In genomic region chr20:5627463-5628050, GRCh38 we compare ENCODE assay signal across 24 cellular contexts. TPM values are rescaled to one million over a fixed set of nuclear protein-coding genes. Genes with fewer than 3 reads are reported as not detected.
DNase-seq lines count a peak whose midpoint lies in the region; ATAC-seq, FAIRE-seq and TF ChIP-seq lines count a peak whose summit lies in the region.
"Had no signal": no experiment of that assay in that cellular context is flagged by ENCODE, and none has a peak within 500 bp of the region (broad histone marks: within the 10 kb centered on the region; RNA-seq: fewer than 3 reads in every experiment).

No MANE protein-coding gene starts in this region.

- H3K27me3 ChIP-seq in DND-41 (ENCODE audit: insufficient read depth, low read length, poor library complexity) (no peaks in the 10 kb centered on the region), PC-3 (ENCODE audit: low read length) (no peaks in the 10 kb centered on the region), GM12878 (replicated peaks in 1 of 2; ENCODE audit: control insufficient read depth in 2 of 2, insufficient read depth in 2 of 2, low read length in 1 of 2) (no peaks in the 10 kb centered on the region), foreskin keratinocyte (no peaks in the 10 kb centered on the region), GM23248 (replicated peaks; ENCODE audit: insufficient read depth) (no peaks in the 10 kb centered on the region)

- H3K4me1 ChIP-seq in DND-41 (ENCODE audit: insufficient read depth, low read length): no peaks in the 10 kb centered on the region
- H3K4me1 ChIP-seq in HEK293 (ENCODE audit: control insufficient read depth, insufficient read depth, low read length): peaks cover 3% of the 10 kb centered on the region; the same call in 1 of the 2 replicates
- peaks cover 9% of the 10 kb centered on the region; the same call in 1 of the 2 replicates for H3K4me1 ChIP-seq in PC-3 (ENCODE audit: insufficient read depth, low read length)
- no peaks in the 10 kb centered on the region; the same call in 1 of the 2 replicates for H3K4me1 ChIP-seq in GM12878 (ENCODE audit: control insufficient read depth, insufficient read depth, low read length)
- no peaks in the 10 kb centered on the region for H3K4me1 ChIP-seq in foreskin keratinocyte
- no peaks in the 10 kb centered on the region for H3K4me1 ChIP-seq in GM23248 (ENCODE audit: insufficient read depth)
- H3K4me1 ChIP-seq: Caco-2 had no signal

- TF ChIP-seq RAD21 in GM12878 (IDR thresholded peaks at IDR 0.05; ENCODE audit: insufficient read depth, low read depth, low read length): no peak

- H3K4me2 ChIP-seq in DND-41 (ENCODE audit: insufficient read depth, low read length): no peak overlapping the region
- H3K4me2 ChIP-seq in PC-3 (ENCODE audit: low read length): no peak overlapping the region
- no peak overlapping the region for H3K4me2 ChIP-seq in GM12878 (ENCODE audit: control insufficient read depth, insufficient read depth)
- no peak overlapping the region for H3K4me2 ChIP-seq in GM23248 (ENCODE audit: unreplicated experiment)

- H3F3A ChIP-seq in PC-3 (ENCODE audit: low read length, unreplicated experiment) (no peaks in the 10 kb centered on the region), GM23248 (ENCODE audit: insufficient read depth) (no peaks in the 10 kb centered on the region)

- H3K27ac ChIP-seq in DND-41 (ENCODE audit: low read length) (no peak overlapping the region), HEK293 (ENCODE audit: extremely low read depth, low read depth, low read length) (no peak overlapping the region), PC-3 (ENCODE audit: low read length) (no peak overlapping the region), GM12878 (ENCODE audit: control insufficient read depth, insufficient read depth) (no peak overlapping the region), foreskin keratinocyte (no peak overlapping the region), GM23248 (no peak overlapping the region)
- H3K27ac ChIP-seq: C4-2B had no signal

- H3K36me3 ChIP-seq in DND-41 (ENCODE audit: insufficient read depth, low read length) (no peaks in the 10 kb centered on the region), HEK293 (ENCODE audit: control insufficient read depth in 2 of 2, insufficient read depth in 1 of 2, low read length in 2 of 2) (no peaks in the 10 kb centered on the region), PC-3 (ENCODE audit: low read depth, low read length) (no peaks in the 10 kb centered on the region), GM12878 (ENCODE audit: control insufficient read depth in 2 of 2, insufficient read depth in 2 of 2, low read length in 1 of 2) (no peaks in the 10 kb centered on the region), GM23248 (ENCODE audit: low read depth) (no peaks in the 10 kb centered on the region)

- H2AFZ ChIP-seq in DND-41 (ENCODE audit: low read depth, low read length) (peak overlapping the region; percentile 36; the same call in 1 of the 2 replicates), PC-3 (ENCODE audit: low read length) (no peak overlapping the region), GM12878 (ENCODE audit: control insufficient read depth, low read depth, low read length) (no peak overlapping the region; the same call in none of the 2 replicates), GM23248 (no peak overlapping the region)

- H3K9ac ChIP-seq in DND-41 (ENCODE audit: low read depth, low read length): no peak overlapping the region
- H3K9ac ChIP-seq in PC-3 (ENCODE audit: low read length): no peak overlapping the region
- H3K9ac ChIP-seq in GM12878 (ENCODE audit: control insufficient read depth, insufficient read depth, low read length): no peak overlapping the region
- no peak overlapping the region for H3K9ac ChIP-seq in GM23248

- no peak for TF ChIP-seq EP300 in GM12878 (IDR thresholded peaks at IDR 0.05; ENCODE audit: borderline replicate concordance in 1 of 2, control insufficient read depth in 1 of 2, low read depth in 2 of 2, low read length in 2 of 2)

- H3K79me2 ChIP-seq in DND-41 (ENCODE audit: insufficient read depth, low read length) (no peaks in the 10 kb centered on the region), PC-3 (ENCODE audit: low read length) (no peaks in the 10 kb centered on the region), GM12878 (ENCODE audit: control insufficient read depth, insufficient read depth, low read length) (no peaks in the 10 kb centered on the region), GM23248 (ENCODE audit: insufficient read depth) (no peaks in the 10 kb centered on the region)

- no peak for ATAC-seq in DND-41 (ENCODE audit: insufficient read depth, low read depth)
- no peak; the same call in 1 of the 2 replicates for ATAC-seq in PC-3
- peak; percentile 42; the same call in 2 of the 3 replicates for ATAC-seq in GM12878
- ATAC-seq in foreskin keratinocyte: no peak
- ATAC-seq: CD8-positive, alpha-beta T cell; Panc1; SK-N-SH treated with all-trans-retinoic acid at 6 μM for 48 hours; T-cell had no signal

- H3K9me2 ChIP-seq in PC-3 (replicated peaks; ENCODE audit: low read length) (no peaks in the 10 kb centered on the region), GM23248 (ENCODE audit: insufficient read depth) (no peaks in the 10 kb centered on the region)

- H3K4me3 ChIP-seq in DND-41 (ENCODE audit: low read depth in 1 of 2, low read length in 2 of 2) (no peak overlapping the region), HEK293 (ENCODE audit: low read depth, low read length) (no peak overlapping the region), PC-3 (ENCODE audit: low read length) (no peak overlapping the region), GM12878 (no peak overlapping the region), GM23248 (no peak overlapping the region)

- RAD21 ChIA-PET in GM12878 (lab: Charles Lee; ENCODE audit: unreplicated experiment): interaction anchor here (0.6 to 1.2 kb wide), 2 partner anchors 58 to 70 kb away, joined by 3 read pairs; no protein-coding TSS in a partner anchor

- POLR2A ChIA-PET in HEK293 (lab: Yijun Ruan, JAX) (no interaction called here), PC-3 (lab: Charles Lee; ENCODE audit: unreplicated experiment) (interaction anchor here (0.7 kb wide), 1 partner anchor 351 kb away, joined by 4 read pairs; no protein-coding TSS in a partner anchor), GM12878 (lab: Charles Lee) (no interaction called here)

- TF ChIP-seq POLR2A in GM12878 (IDR thresholded peaks at IDR 0.05; ENCODE audit: low read depth, low read length): no peak

- CTCF ChIA-PET in HEK293 (lab: Yijun Ruan, JAX) (interaction anchor here (1.0 kb wide), 1 partner anchor 58 kb away, joined by 3 read pairs; no protein-coding TSS in a partner anchor), PC-3 (lab: Charles Lee) (no interaction called here), GM12878 (lab: Yijun Ruan, JAX) (interaction anchor here (0.7 to 1.1 kb wide), 2 partner anchors 7 to 161 kb away, joined by 3 to 4 read pairs; no protein-coding TSS in a partner anchor)

- WGBS in GM12878 (ENCODE audit: insufficient coverage, insufficient replicate concordance, low lambda C conversion rate, missing lambda C conversion rate): 18% methylated on average over 2 of the region's 2 CpGs
- 18 to 30% methylated on average over 2 of the region's 2 CpGs for WGBS in GM23248 (ENCODE audit: low coverage in 1 of 2, low lambda C conversion rate in 2 of 2, missing lambda C conversion rate in 2 of 2), 2 experiments

- in situ Hi-C loops in GM12878 (cut with MboI) (no loop called here), GM23248 (cut with MboI) (no loop called here)

- no TSS peak for BruUV-seq in PC-3 (replicated peaks; lab: Mats Ljungman, UMichigan)
- BruUV-seq in GM12878 (replicated peaks; lab: Mats Ljungman, UMichigan): no TSS peak

- SMC1A ChIA-PET in GM12878 (lab: Charles Lee; ENCODE audit: uncharacterized antibody, unreplicated experiment): interaction anchor here (1.0 to 1.8 kb wide), 4 partner anchors 14 to 64 kb away, joined by 3 to 6 read pairs (median 5); no protein-coding TSS in a partner anchor

- H4K20me1 ChIP-seq in DND-41 (ENCODE audit: insufficient read depth, low read length): no peaks in the 10 kb centered on the region
- H4K20me1 ChIP-seq in PC-3 (ENCODE audit: low read length): no peaks in the 10 kb centered on the region
- H4K20me1 ChIP-seq in GM12878 (ENCODE audit: control insufficient read depth, insufficient read depth): no peaks in the 10 kb centered on the region
- no peaks in the 10 kb centered on the region for H4K20me1 ChIP-seq in GM23248 (ENCODE audit: insufficient read depth)

- intact Hi-C loops in PC-3 (cut with micrococcal nuclease): no loop called here
- intact Hi-C loops in GM12878 (cut with micrococcal nuclease; ENCODE audit: unreplicated experiment): no loop called here

- FAIRE-seq in GM12878 (lab: Jason Lieb, UNC): no peak
- FAIRE-seq: H54, HTR-8/SVneo had no signal

- H3K9me3 ChIP-seq in DND-41 (ENCODE audit: insufficient read depth, low read length, severe bottlenecking): no peaks in the 10 kb centered on the region
- no peaks in the 10 kb centered on the region for H3K9me3 ChIP-seq in HEK293 (ENCODE audit: control insufficient read depth, insufficient read depth, low read depth, low read length)
- H3K9me3 ChIP-seq in PC-3 (ENCODE audit: low read length): no peaks in the 10 kb centered on the region
- H3K9me3 ChIP-seq in GM12878 (replicated peaks; ENCODE audit: control insufficient read depth, insufficient read depth, low read length): no peaks in the 10 kb centered on the region; the same call in 2 of the 3 replicates
- H3K9me3 ChIP-seq in GM23248 (ENCODE audit: low read depth): no peaks in the 10 kb centered on the region

- TF ChIP-seq CTCF in DND-41 (IDR thresholded peaks at IDR 0.05; ENCODE audit: borderline replicate concordance, extremely low read depth, low read length, poor library complexity, severe bottlenecking) (no peak), HEK293 (tag by site-specific recombination; IDR thresholded peaks at IDR 0.05) (no peak), PC-3 (conservative IDR thresholded peaks at IDR 0.05; ENCODE audit: low read depth, low read length) (no peak), GM12878 (IDR thresholded peaks at IDR 0.05 in 2 of 3, conservative IDR thresholded peaks at IDR 0.05 in 1 of 3; ENCODE audit: control insufficient read depth in 2 of 3, extremely low read depth in 1 of 3, insufficient read depth in 1 of 3, low read depth in 3 of 3, low read length in 3 of 3) (no peak), foreskin keratinocyte (conservative IDR thresholded peaks at IDR 0.05) (no peak)

- DNase-seq in DND-41: no peak
- peak; percentile 38 for DNase-seq in PC-3
- DNase-seq in GM12878 (ENCODE audit: low read depth, low spot score): no peak
- DNase-seq in RKO (ENCODE audit: low spot score): no peak
- DNase-seq in foreskin keratinocyte: no peak
- no peak for DNase-seq in GM23248
- DNase-seq: Caco-2; CD8-positive, alpha-beta T cell; DMS 273 treated with DMSO at 0.1 percent for 48 hours; KBM-7; MV-4-11; NCI-H1105; NCI-H146; NCI-H1930; NCI-H2107; NCI-H524; NCI-H774; T-cell had no signal

RNA-seq across cellular contexts. Expression of gene GPCPD1, which starts 16.8 kb away (rescaled TPM):
- total RNA-seq in PC-3 (2014; rRNA removed) (13.0 and 16.8 TPM in 2 replicates), GM12878 (2014; rRNA removed) (35.2 and 42.1 TPM in 2 replicates), GM12878 (2014; rRNA removed; fragmentation: Illumina TruSeq; extraction: Trizol) (46.3 and 49.8 TPM in 2 replicates), GM12878 (2021) (55.0 and 59.4 TPM in 2 replicates), foreskin keratinocyte (7.3 and 8.9 TPM in 2 replicates)
- 327 and 357 TPM in 2 replicates for total RNA-seq in GM12878 (2013; cell fraction: nucleolus; rRNA removed)
- polyA plus RNA-seq in GM12878 (2011; ENCODE audit: low read depth): 38.8 TPM
- polyA plus RNA-seq in GM12878 (2011; rRNA removed) (87.4 and 116 TPM in 2 replicates), GM12878 (2014; fragmentation: Illumina TruSeq; extraction: Trizol) (38.2 and 55.0 TPM in 2 replicates), GM12878 (2014; fragmentation: Nextera tagmentation; extraction: Ambion mirVana) (10 to 100 TPM; 14.5 to 14.6 TPM), GM12878 (2014; rRNA removed) (29.2 and 34.3 TPM in 2 replicates), GM12878 (2016; fragmentation: Nextera tagmentation; extraction: Ambion mirVana) (10 to 100 TPM; 46.2 to 49.2 TPM), foreskin keratinocyte (2.5 and 2.9 TPM in 2 replicates), GM23248 (2016; fragmentation: Nextera tagmentation; extraction: Ambion mirVana) (21.4 and 24.5 TPM in 2 replicates)
- 26.8 and 34.0 TPM in 2 replicates for polyA plus RNA-seq in GM12878 (2011; cell fraction: cytosol; rRNA removed)
- polyA plus RNA-seq in GM12878 (2011; cell fraction: nucleus; rRNA removed): 94.3 and 132 TPM in 2 replicates
- polyA plus RNA-seq in GM12878 (2012): 48.8 and 69.8 TPM in 2 replicates
- polyA minus RNA-seq in GM12878 (2011; rRNA and poly(A)+ RNA removed): 45.8 and 63.5 TPM in 2 replicates
- 13.2 and 23.1 TPM in 2 replicates for polyA minus RNA-seq in GM12878 (2011; cell fraction: cytosol; rRNA and poly(A)+ RNA removed)
- polyA minus RNA-seq in GM12878 (2011; cell fraction: nucleus; rRNA and poly(A)+ RNA removed): 42.9 and 56.6 TPM in 2 replicates
- 20.9 and 29.7 TPM in 2 replicates for total RNA-seq in GM23248 (2014; rRNA removed; shearing (Covaris generic))
